12 cellular contexts compared by ENCODE assay signal in the genomic region with DNA sequence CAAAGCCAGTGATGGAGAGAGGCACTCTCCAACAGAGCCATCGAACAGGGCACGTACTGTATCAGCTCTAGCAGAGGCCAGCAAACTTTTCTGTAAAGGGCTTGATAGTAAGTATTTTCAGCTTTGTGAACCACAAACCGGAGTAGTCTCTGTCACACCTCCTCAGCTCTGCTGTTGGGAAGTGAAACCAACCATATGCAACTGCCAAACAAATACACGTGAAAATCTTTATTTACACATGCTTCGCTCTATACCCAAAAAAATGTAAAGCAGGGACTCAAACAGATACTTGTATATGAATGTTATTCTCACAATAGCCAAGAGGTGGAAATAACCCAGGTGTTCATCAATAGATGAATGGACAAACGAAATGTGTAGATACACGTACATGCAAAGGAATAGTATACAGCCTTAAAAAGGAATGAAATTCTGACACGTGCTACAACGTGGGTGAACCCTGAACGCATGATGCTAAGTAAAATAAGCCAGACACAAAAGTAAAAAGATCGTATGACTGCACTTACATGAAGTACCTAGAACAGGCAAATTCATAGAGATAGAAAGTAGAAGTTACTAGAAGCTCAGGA. TPM values are rescaled to one million over a fixed set of nuclear protein-coding genes. Genes with fewer than 3 reads are reported as not detected.
DNase-seq lines count a peak whose midpoint lies in the region; ATAC-seq and TF ChIP-seq lines count a peak whose summit lies in the region.
"Had no signal": no experiment of that assay in that cellular context is flagged by ENCODE, and none has a peak within 500 bp of the region (broad histone marks: within the 10 kb centered on the region; RNA-seq: fewer than 3 reads in every experiment).

No MANE protein-coding gene starts in this region.

- DNase-seq in heart left ventricle = no peak
- DNase-seq in occipital lobe (lab: John Stamatoyannopoulos, UW) = no peak
- DNase-seq in lower lobe of right lung = no peak
- DNase-seq: effector CD4-positive, alpha-beta T cell; stimulated activated naive CD8-positive, alpha-beta T cell treated with anti-CD3 and anti-CD28 coated beads, Interleukin-15, amount 100 ng/mL, for 72 hours had no signal

- no peaks in the 10 kb centered on the region for H3K27me3 Mint-ChIP-seq in stimulated activated memory B cell treated with anti-CD40 and anti-IgM and Interleukin-4, amounts not matched to agents 10 μg/mL and 1 μg/mL and 100 μg/mL, for 72 hours
- H3K27me3 Mint-ChIP-seq: brain; stimulated activated naive CD8-positive, alpha-beta T cell treated with anti-CD3 and anti-CD28 coated beads, Interleukin-15, amount 100 ng/mL, for 72 hours had no signal

- no peaks in the 10 kb centered on the region for H3K9me3 Mint-ChIP-seq in stimulated activated memory B cell treated with anti-CD40 and anti-IgM and Interleukin-4, amounts not matched to agents 10 μg/mL and 1 μg/mL and 100 μg/mL, for 72 hours
- H3K9me3 Mint-ChIP-seq: brain had no signal

- intact Hi-C loops in heart left ventricle (cut with DNase I) = loop anchor here in 2 of 10 donors (10.0 kb wide), 2 partner anchors 77 to 1277 kb away; no protein-coding TSS in a partner anchor
- intact Hi-C loops in lower lobe of right lung (cut with DNase I) = no loop called here

- H3K27ac ChIP-seq in heart left ventricle (no peak overlapping the region), lower lobe of right lung (no peak overlapping the region)
- H3K27ac ChIP-seq: C4-2B, VCaP had no signal

- H3K4me1 ChIP-seq in heart left ventricle (no peaks in the 10 kb centered on the region), lower lobe of right lung (no peaks in the 10 kb centered on the region)

- peaks cover 0 to 4% (median 0%) of the 10 kb centered on the region in 9 donors for H3K27me3 ChIP-seq in heart left ventricle
- no peaks in the 10 kb centered on the region for H3K27me3 ChIP-seq in lower lobe of right lung (ENCODE audit: low read depth)

- no peak for TF ChIP-seq POLR2A in heart left ventricle (IDR thresholded peaks at IDR 0.05)

- ATAC-seq in GM18870 (IDR thresholded peaks at IDR 0.05; ENCODE audit: unreplicated experiment) = peak; percentile 76
- peak; percentile 81 for ATAC-seq in GM21786 (IDR thresholded peaks at IDR 0.05; ENCODE audit: unreplicated experiment)
- ATAC-seq in HG03342 (IDR thresholded peaks at IDR 0.05; ENCODE audit: unreplicated experiment) = peak; percentile 74
- ATAC-seq in stimulated activated memory B cell treated with anti-CD40 and anti-IgM and Interleukin-4, amounts not matched to agents 10 μg/mL and 1 μg/mL and 100 μg/mL, for 72 hours = peak; percentile 66
- ATAC-seq in heart left ventricle = no peak
- no peak for ATAC-seq in lower lobe of right lung
- ATAC-seq: stimulated activated naive CD8-positive, alpha-beta T cell treated with anti-CD3 and anti-CD28 coated beads, Interleukin-15, amount 100 ng/mL, for 72 hours had no signal

- WGBS in heart left ventricle, 4 donors = 92 to 95% (median 94%) methylated on average over 11 of the region's 11 CpGs

- H3K27ac Mint-ChIP-seq in stimulated activated memory B cell treated with anti-CD40 and anti-IgM and Interleukin-4, amounts not matched to agents 10 μg/mL and 1 μg/mL and 100 μg/mL, for 72 hours = no peak overlapping the region
- H3K27ac Mint-ChIP-seq: brain; stimulated activated naive CD8-positive, alpha-beta T cell treated with anti-CD3 and anti-CD28 coated beads, Interleukin-15, amount 100 ng/mL, for 72 hours had no signal

- H3K36me3 Mint-ChIP-seq in stimulated activated memory B cell treated with anti-CD40 and anti-IgM and Interleukin-4, amounts not matched to agents 10 μg/mL and 1 μg/mL and 100 μg/mL, for 72 hours = no peaks in the 10 kb centered on the region
- H3K36me3 Mint-ChIP-seq: brain had no signal

- H3K4me1 Mint-ChIP-seq in stimulated activated memory B cell treated with anti-CD40 and anti-IgM and Interleukin-4, amounts not matched to agents 10 μg/mL and 1 μg/mL and 100 μg/mL, for 72 hours = peaks cover 14% of the 10 kb centered on the region
- H3K4me1 Mint-ChIP-seq: stimulated activated naive CD8-positive, alpha-beta T cell treated with anti-CD3 and anti-CD28 coated beads, Interleukin-15, amount 100 ng/mL, for 72 hours had no signal

- TF ChIP-seq CTCF in heart left ventricle (IDR thresholded peaks at IDR 0.05) = no peak
- TF ChIP-seq CTCF in lower lobe of right lung (IDR thresholded peaks at IDR 0.05) = no peak

- H3K9me3 ChIP-seq in heart left ventricle = no peaks in the 10 kb centered on the region
- H3K9me3 ChIP-seq in lower lobe of right lung = no peaks in the 10 kb centered on the region

- no peak overlapping the region for H3K4me3 Mint-ChIP-seq in stimulated activated memory B cell treated with anti-CD40 and anti-IgM and Interleukin-4, amounts not matched to agents 10 μg/mL and 1 μg/mL and 100 μg/mL, for 72 hours
- H3K4me3 Mint-ChIP-seq: brain; stimulated activated naive CD8-positive, alpha-beta T cell treated with anti-CD3 and anti-CD28 coated beads, Interleukin-15, amount 100 ng/mL, for 72 hours had no signal

- H3K4me3 ChIP-seq in heart left ventricle (no peak overlapping the region), lower lobe of right lung (no peak overlapping the region)

- no peaks in the 10 kb centered on the region for H3K36me3 ChIP-seq in heart left ventricle
- H3K36me3 ChIP-seq in lower lobe of right lung = no peaks in the 10 kb centered on the region

RNA-seq across cellular contexts. Expression of gene SETD4, which starts 39.0 kb away (rescaled TPM):
- total RNA-seq in heart left ventricle (10 to 100 TPM in 6 of 9 donors, 1 to 10 TPM in 3; 4.5 to 12.7 (median 10.7) TPM), occipital lobe (31.8 TPM), lower lobe of right lung (19.4 TPM)
- polyA plus RNA-seq in heart left ventricle = 1 to 10 TPM; 7.7 to 9.1 TPM

RNA-seq across cellular contexts. Expression of gene CBR1, which starts 48.5 kb away (rescaled TPM):
- total RNA-seq in heart left ventricle (10 to 100 TPM; 11.0 to 68.7 (median 21.6) TPM), occipital lobe (23.2 TPM), lower lobe of right lung (72.9 TPM)
- 10 to 100 TPM; 23.7 to 69.2 TPM for polyA plus RNA-seq in heart left ventricle

Comparison
In these comparisons a context has a peak if more than half of its experiments do, and no peak if none do; other contexts are left out.
1. ATAC-seq: peak in GM18870 (single experiment), GM21786 (single experiment), HG03342 (single experiment) and stimulated activated memory B cell treated with anti-CD40 and anti-IgM and Interleukin-4, amounts not matched to agents 10 μg/mL and 1 μg/mL and 100 μg/mL, for 72 hours (single experiment); none in heart left ventricle (0 of 4) and lower lobe of right lung (0 of 2).